In genomic region chr2:129004485-129004884, GRCh38 we compare ENCODE assay signal across 31 cellular contexts.
A peak's percentile ranks its signal among the peaks of the same experiment; 100 is the strongest.
DNase-seq lines count a peak whose midpoint lies in the region; ATAC-seq and TF ChIP-seq lines count a peak whose summit lies in the region.
"Had no signal": no experiment of that assay in that cellular context is flagged by ENCODE, and none has a peak within 500 bp of the region (broad histone marks: within the 10 kb centered on the region; RNA-seq: fewer than 3 reads in every experiment).

No MANE protein-coding gene starts in this region.

- H3K4me3 Mint-ChIP-seq in endodermal cell: no peak overlapping the region
- H3K4me3 Mint-ChIP-seq: CD8-positive, alpha-beta T cell; IgD-negative memory B cell; neural crest cell; stimulated activated naive B cell treated with anti-CD40 and anti-IgM and Interleukin-4, amounts not matched to agents 10 μg/mL and 1 μg/mL and 100 μg/mL, for 72 hours; T-helper 1 cell treated with Interleukin-12 subunit alpha and Interleukin-12 subunit beta and Interleukin-4 antibody, amounts not matched to agents 30 μg/mL and 1 μg/mL, for 36 hours; type B pancreatic cell had no signal

- no peaks in the 10 kb centered on the region for H3K36me3 Mint-ChIP-seq in endodermal cell (ENCODE audit: low read depth)
- H3K36me3 Mint-ChIP-seq: CD8-positive, alpha-beta T cell; IgD-negative memory B cell; stimulated activated naive B cell treated with anti-CD40 and anti-IgM and Interleukin-4, amounts not matched to agents 10 μg/mL and 1 μg/mL and 100 μg/mL, for 72 hours; type B pancreatic cell had no signal

- H3K27me3 ChIP-seq in left ventricle myocardium inferior (ENCODE audit: low read depth): peaks cover 13% of the 10 kb centered on the region
- H3K27me3 ChIP-seq in endodermal cell (ENCODE audit: control insufficient read depth, insufficient read depth, low read length, poor library complexity, severe bottlenecking): no peaks in the 10 kb centered on the region
- H3K27me3 ChIP-seq: BE2C, cardiac muscle cell, ovary had no signal

- no peaks in the 10 kb centered on the region for H3K4me1 Mint-ChIP-seq in endodermal cell
- H3K4me1 Mint-ChIP-seq: IgD-negative memory B cell; neural crest cell; stimulated activated naive B cell treated with anti-CD40 and anti-IgM and Interleukin-4, amounts not matched to agents 10 μg/mL and 1 μg/mL and 100 μg/mL, for 72 hours had no signal

- TF ChIP-seq CTCF in left ventricle myocardium inferior (IDR thresholded peaks at IDR 0.05; ENCODE audit: borderline replicate concordance): no peak
- TF ChIP-seq CTCF in endodermal cell (conservative IDR thresholded peaks at IDR 0.05): no peak

- H3K9ac ChIP-seq in endodermal cell (ENCODE audit: extremely low read depth, low read length, poor library complexity, severe bottlenecking): no peak overlapping the region

- DNase-seq in DMS153 (lab: John Stamatoyannopoulos, UW): peak; percentile 88
- peak; percentile 78 for DNase-seq in DMS79 (lab: John Stamatoyannopoulos, UW)
- peak; percentile 32 for DNase-seq in NCI-H2171 (lab: John Stamatoyannopoulos, UW)
- DNase-seq in SHP77 treated with DMSO at 0.1 percent for 48 hours (lab: John Stamatoyannopoulos, UW): peak; percentile 78
- no peak for DNase-seq in left ventricle myocardium inferior
- no peak for DNase-seq in GF-D8 (lab: John Stamatoyannopoulos, UW)
- no peak for DNase-seq in endodermal cell
- DNase-seq: activated CD4-positive, alpha-beta T cell treated with anti-CD3 and anti-CD28 coated beads, Interleukin-2, amount 50 U/mL, for 4 hours; activated gamma-delta T cell treated with Interleukin-2 at 50 U/mL for 16 hours; activated T-cell treated with anti-CD3 and anti-CD28 coated beads, Interleukin-2, amount 50 U/mL, for 48 hours; BE2C; CD8-positive, alpha-beta T cell; DMS 273 treated with DMSO at 0.1 percent for 48 hours; effector CD4-positive, alpha-beta T cell; GDM1; hypothalamus; left cardiac atrium; NCI-H1048; NK-92 treated with Interleukin-12 subunit alpha and Interleukin-12 subunit beta, amount 100 ng/mL, for 24 hours; ovary; PC-9; stimulated activated naive B cell treated with anti-CD40 and anti-IgM and Interleukin-4, amounts not matched to agents 10 μg/mL and 1 μg/mL and 100 μg/mL, for 72 hours; substantia nigra had no signal

- WGBS in endodermal cell (ENCODE audit: insufficient coverage in 1 of 2, insufficient read length in 1 of 2), 2 experiments: 82 to 93% methylated on average over 2 to 5 of the region's 5 CpGs

- no peaks in the 10 kb centered on the region for H3K9me3 ChIP-seq in left ventricle myocardium inferior (replicated peaks)
- no peaks in the 10 kb centered on the region for H3K9me3 ChIP-seq in endodermal cell (ENCODE audit: control insufficient read depth, low read length)
- H3K9me3 ChIP-seq: BE2C, ovary had no signal

- H3K4me1 ChIP-seq in left ventricle myocardium inferior (no peaks in the 10 kb centered on the region), endodermal cell (ENCODE audit: control insufficient read depth, insufficient read depth, low read length) (no peaks in the 10 kb centered on the region)
- H3K4me1 ChIP-seq: BE2C had no signal

- no peak for ATAC-seq in HG03457 (IDR thresholded peaks at IDR 0.05; ENCODE audit: unreplicated experiment)
- ATAC-seq: activated CD4-positive, CD25-positive, alpha-beta regulatory T cell treated with anti-CD3 and anti-CD28 coated beads, Interleukin-2, amount 50 U/mL, for 24 hours; CD8-positive, alpha-beta T cell; left cardiac atrium; SK-N-SH treated with all-trans-retinoic acid at 6 μM for 48 hours; stimulated activated naive B cell treated with anti-CD40 and anti-IgM and Interleukin-4, amounts not matched to agents 10 μg/mL and 1 μg/mL and 100 μg/mL, for 72 hours had no signal

- no peaks in the 10 kb centered on the region for H3K36me3 ChIP-seq in left ventricle myocardium inferior
- no peaks in the 10 kb centered on the region for H3K36me3 ChIP-seq in endodermal cell (ENCODE audit: control insufficient read depth, insufficient read depth, low read length)
- H3K36me3 ChIP-seq: BE2C, cardiac muscle cell, ovary had no signal

- H3K27ac Mint-ChIP-seq in endodermal cell: no peak overlapping the region
- H3K27ac Mint-ChIP-seq: CD8-positive, alpha-beta T cell; IgD-negative memory B cell; stimulated activated naive B cell treated with anti-CD40 and anti-IgM and Interleukin-4, amounts not matched to agents 10 μg/mL and 1 μg/mL and 100 μg/mL, for 72 hours; T-helper 1 cell treated with Interleukin-12 subunit alpha and Interleukin-12 subunit beta and Interleukin-4 antibody, amounts not matched to agents 30 μg/mL and 1 μg/mL, for 36 hours; type B pancreatic cell had no signal

- H3K27me3 Mint-ChIP-seq in endodermal cell (ENCODE audit: insufficient read depth): no peaks in the 10 kb centered on the region
- H3K27me3 Mint-ChIP-seq: stimulated activated naive B cell treated with anti-CD40 and anti-IgM and Interleukin-4, amounts not matched to agents 10 μg/mL and 1 μg/mL and 100 μg/mL, for 72 hours had no signal

- intact Hi-C loops in left ventricle myocardium inferior (cut with micrococcal nuclease): no loop called here

- no peak overlapping the region for H3K4me3 ChIP-seq in left ventricle myocardium inferior
- no peak overlapping the region for H3K4me3 ChIP-seq in endodermal cell (ENCODE audit: low read length)
- H3K4me3 ChIP-seq: cardiac muscle cell, ovary, PC-9 had no signal

- H3K27ac ChIP-seq in left ventricle myocardium inferior (replicated peaks): no peak overlapping the region
- no peak overlapping the region for H3K27ac ChIP-seq in endodermal cell (ENCODE audit: low read depth, low read length)
- H3K27ac ChIP-seq: cardiac muscle cell, ovary, PC-9 had no signal

- H3K9me3 Mint-ChIP-seq in endodermal cell: no peaks in the 10 kb centered on the region
- H3K9me3 Mint-ChIP-seq: CD8-positive, alpha-beta T cell; stimulated activated naive B cell treated with anti-CD40 and anti-IgM and Interleukin-4, amounts not matched to agents 10 μg/mL and 1 μg/mL and 100 μg/mL, for 72 hours; T-helper 1 cell treated with Interleukin-12 subunit alpha and Interleukin-12 subunit beta and Interleukin-4 antibody, amounts not matched to agents 30 μg/mL and 1 μg/mL, for 36 hours had no signal

Comparison
In these comparisons a context has a peak if more than half of its experiments do, and no peak if none do; other contexts are left out.
1. DNase-seq: peak in DMS153 (single experiment), DMS79 (single experiment), NCI-H2171 (single experiment) and SHP77 treated with DMSO at 0.1 percent for 48 hours (single experiment); none in left ventricle myocardium inferior (single experiment), GF-D8 (single experiment) and endodermal cell (single experiment).